ENCODE assay signal across 7 cellular contexts in genomic region chr14:100306256-100306505, GRCh38. TPM values are rescaled to one million over a fixed set of nuclear protein-coding genes. Genes with fewer than 3 reads are reported as not detected.
DNase-seq lines count a peak whose midpoint lies in the region; ATAC-seq and TF ChIP-seq lines count a peak whose summit lies in the region.

A gene with protein sequence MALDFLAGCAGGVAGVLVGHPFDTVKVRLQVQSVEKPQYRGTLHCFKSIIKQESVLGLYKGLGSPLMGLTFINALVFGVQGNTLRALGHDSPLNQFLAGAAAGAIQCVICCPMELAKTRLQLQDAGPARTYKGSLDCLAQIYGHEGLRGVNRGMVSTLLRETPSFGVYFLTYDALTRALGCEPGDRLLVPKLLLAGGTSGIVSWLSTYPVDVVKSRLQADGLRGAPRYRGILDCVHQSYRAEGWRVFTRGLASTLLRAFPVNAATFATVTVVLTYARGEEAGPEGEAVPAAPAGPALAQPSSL (minus strand): TSS chr14:100306444. CDS start chr14:100306232, 212 bp downstream.

- TF ChIP-seq CTCF in astrocyte of the spinal cord (IDR thresholded peaks at IDR 0.05; ENCODE audit: low read depth, low read length) (no peak), kidney epithelial cell (IDR thresholded peaks at IDR 0.05; ENCODE audit: insufficient read depth, low read length, poor library complexity, severe bottlenecking) (no peak), subcutaneous adipose tissue (IDR thresholded peaks at IDR 0.05; ENCODE audit: low read depth) (no peak)

- H3K9ac ChIP-seq in HUES6 (ENCODE audit: low read length), result peak within 1 kb of the TSS; percentile 94

- ATAC-seq in GM19023 (IDR thresholded peaks at IDR 0.05; ENCODE audit: unreplicated experiment) (no peak), HG03025 (IDR thresholded peaks at IDR 0.05; ENCODE audit: low FRiP score, unreplicated experiment) (no peak)

- H3K36me3 ChIP-seq in HUES6 (ENCODE audit: control insufficient read depth, insufficient read depth, low read length) (no peaks in the 10 kb centered on the region; the same call in 1 of the 2 replicates), kidney epithelial cell (ENCODE audit: control insufficient read depth, insufficient read depth, low read length) (no peaks in the 10 kb centered on the region)

- H3K9me3 ChIP-seq in HUES6 (ENCODE audit: control insufficient read depth, insufficient read depth, low read depth, low read length), result no peaks in the 10 kb centered on the region

- H3K4me3 ChIP-seq in HUES6 (ENCODE audit: low read depth, low read length), result peak within 1 kb of the TSS; percentile 81
- H3K4me3 ChIP-seq in astrocyte of the spinal cord (ENCODE audit: low read depth, low read length), result peak within 1 kb of the TSS; percentile 67
- H3K4me3 ChIP-seq in kidney epithelial cell (ENCODE audit: low read depth, low read length), result peak within 1 kb of the TSS; percentile 73

- in situ Hi-C loops in astrocyte of the spinal cord (cut with HindIII; ENCODE audit: low sequenced_read_pairs), result no loop called here

- peak within 1 kb of the TSS; percentile 82; the same call in 1 of the 2 replicates for H3K27ac ChIP-seq in HUES6 (ENCODE audit: low read depth, low read length)

- H3K27me3 ChIP-seq in HUES6 (ENCODE audit: control insufficient read depth, insufficient read depth, low read length), result no peaks in the 10 kb centered on the region
- H3K27me3 ChIP-seq in kidney epithelial cell (ENCODE audit: control insufficient read depth, insufficient read depth, low read length), result no peaks in the 10 kb centered on the region

- H3K4me1 ChIP-seq in HUES6 (ENCODE audit: control insufficient read depth, insufficient read depth, low read length), result peaks cover 44% of the 10 kb centered on the region

- no peak for DNase-seq in astrocyte of the spinal cord (ENCODE audit: low read depth, low spot score)
- no peak for DNase-seq in kidney epithelial cell (ENCODE audit: low read depth)
- DNase-seq in AG20443 (ENCODE audit: low spot score), result no peak

RNA-seq across cellular contexts. Expression of the gene that starts here (rescaled TPM):
- 93.7 and 114 TPM in 2 replicates for total RNA-seq in kidney epithelial cell
- 10 to 100 TPM; 17.1 to 80.6 (median 42.5) TPM for total RNA-seq in subcutaneous adipose tissue
